In genomic region chr4:6673660-6674499, GRCh38 we compare ENCODE assay signal across 8 cellular contexts. TPM values are rescaled to one million over a fixed set of nuclear protein-coding genes. Genes with fewer than 3 reads are reported as not detected.
DNase-seq lines count a peak whose midpoint lies in the region; ATAC-seq and TF ChIP-seq lines count a peak whose summit lies in the region.

No MANE protein-coding gene starts in this region.

- no peaks in the 10 kb centered on the region for H3K27me3 Mint-ChIP-seq in CD4-positive, alpha-beta memory T cell
- no peaks in the 10 kb centered on the region for H3K27me3 Mint-ChIP-seq in activated CD8-positive, alpha-beta memory T cell treated with anti-CD3 and anti-CD28 coated beads, Interleukin-2, amount 10 ng/mL, durations not matched to agents 7 days and 5 days
- peaks cover 6% of the 10 kb centered on the region for H3K27me3 Mint-ChIP-seq in endodermal cell (ENCODE audit: insufficient read depth)

- H3K36me3 Mint-ChIP-seq in CD4-positive, alpha-beta memory T cell = peaks cover 38 to 44% of the 10 kb centered on the region in 2 donors
- H3K36me3 Mint-ChIP-seq in activated CD8-positive, alpha-beta memory T cell treated with anti-CD3 and anti-CD28 coated beads, Interleukin-2, amount 10 ng/mL, durations not matched to agents 7 days and 5 days = peaks cover 38% of the 10 kb centered on the region
- H3K36me3 Mint-ChIP-seq in endodermal cell (ENCODE audit: low read depth) = peaks cover 25% of the 10 kb centered on the region

- peak overlapping the region; percentile 92 to 99 (median 98) for H3K4me3 Mint-ChIP-seq in CD4-positive, alpha-beta memory T cell
- peak overlapping the region; percentile 91 for H3K4me3 Mint-ChIP-seq in activated CD8-positive, alpha-beta memory T cell treated with anti-CD3 and anti-CD28 coated beads, Interleukin-2, amount 10 ng/mL, durations not matched to agents 7 days and 5 days
- peak overlapping the region; percentile 76 for H3K4me3 Mint-ChIP-seq in endodermal cell

- peak overlapping the region; percentile 71 for H3K27ac ChIP-seq in CD4-positive, alpha-beta memory T cell (ENCODE audit: low read depth, low read length)
- peak overlapping the region; percentile 58 for H3K27ac ChIP-seq in endodermal cell (ENCODE audit: low read depth, low read length)

- peaks cover 0 to 7% (median 0%) of the 10 kb centered on the region in 8 donors for H3K9me3 Mint-ChIP-seq in CD4-positive, alpha-beta memory T cell
- H3K9me3 Mint-ChIP-seq in activated CD8-positive, alpha-beta memory T cell treated with anti-CD3 and anti-CD28 coated beads, Interleukin-2, amount 10 ng/mL, durations not matched to agents 7 days and 5 days (ENCODE audit: low read depth) = no peaks in the 10 kb centered on the region
- peaks cover 5% of the 10 kb centered on the region for H3K9me3 Mint-ChIP-seq in endodermal cell

- H3K4me1 Mint-ChIP-seq in CD4-positive, alpha-beta memory T cell = peaks cover 39 to 59% (median 49%) of the 10 kb centered on the region in 4 donors
- H3K4me1 Mint-ChIP-seq in activated CD8-positive, alpha-beta memory T cell treated with anti-CD3 and anti-CD28 coated beads, Interleukin-2, amount 10 ng/mL, durations not matched to agents 7 days and 5 days = peaks cover 47% of the 10 kb centered on the region
- H3K4me1 Mint-ChIP-seq in endodermal cell = peaks cover 22% of the 10 kb centered on the region

- peaks cover 36% of the 10 kb centered on the region for H3K4me1 ChIP-seq in CD4-positive, alpha-beta memory T cell (ENCODE audit: insufficient read depth, low read length)
- H3K4me1 ChIP-seq in endodermal cell (ENCODE audit: control insufficient read depth, insufficient read depth, low read length) = no peaks in the 10 kb centered on the region

- intact Hi-C loops in CD4-positive, alpha-beta memory T cell (cut with micrococcal nuclease) = loop anchor here (1.0 to 2.0 kb wide), 11 partner anchors 10 to 394 kb away; partner anchors contain the start of genes BLOC1S4, GRPEL1, MRFAP1 and MRFAP1L1

- peak overlapping the region; percentile 95 to 99 (median 98) for H3K27ac Mint-ChIP-seq in CD4-positive, alpha-beta memory T cell
- peak overlapping the region; percentile 98 for H3K27ac Mint-ChIP-seq in activated CD8-positive, alpha-beta memory T cell treated with anti-CD3 and anti-CD28 coated beads, Interleukin-2, amount 10 ng/mL, durations not matched to agents 7 days and 5 days
- H3K27ac Mint-ChIP-seq in endodermal cell = peak overlapping the region; percentile 89

- no peaks in the 10 kb centered on the region for H3K9me3 ChIP-seq in CD4-positive, alpha-beta memory T cell (ENCODE audit: control insufficient read depth in 1 of 2, low read length in 2 of 2)
- no peaks in the 10 kb centered on the region for H3K9me3 ChIP-seq in endodermal cell (ENCODE audit: control insufficient read depth, low read length)

- CTCF ChIA-PET in CD4-positive, alpha-beta memory T cell (lab: Charles Lee; ENCODE audit: partially characterized antibody) = interaction anchor here (1.1 to 7.6 kb wide), 16 partner anchors 9 to 409 kb away, joined by 3 to 189 read pairs (median 9); partner anchors contain the start of genes BLOC1S4, MRFAP1, MRFAP1L1 and S100P
- CTCF ChIA-PET in activated CD8-positive, alpha-beta memory T cell treated with anti-CD3 and anti-CD28 coated beads, Interleukin-2, amount 10 ng/mL, durations not matched to agents 7 days and 5 days (lab: Charles Lee) = interaction anchor here (1.0 to 6.9 kb wide), 19 partner anchors 9 to 397 kb away, joined by 3 to 104 read pairs (median 13); partner anchors contain the start of genes BLOC1S4, GRPEL1, MRFAP1 and MRFAP1L1

- peak; percentile 94 to 96 (median 96) for DNase-seq in CD4-positive, alpha-beta memory T cell
- DNase-seq in NK-92 (lab: John Stamatoyannopoulos, UW; ENCODE audit: unreplicated experiment) (peak; percentile 80), endodermal cell (peak; percentile 96), mesenteric fat pad (ENCODE audit: low spot score) (peak; percentile 98)
- peak; percentile 96 for DNase-seq in activated CD8-positive, alpha-beta memory T cell treated with anti-CD3 and anti-CD28 coated beads, Interleukin-2, amount 10 ng/mL, durations not matched to agents 7 days and 5 days
- DNase-seq in stimulated activated CD8-positive, alpha-beta memory T cell treated with anti-CD3 and anti-CD28 coated beads, Interleukin-15, amount 100 ng/mL, for 1 hour (ENCODE audit: low read depth) = peak; percentile 86

- peak overlapping the region; percentile 59 to 65 for H3K4me3 ChIP-seq in CD4-positive, alpha-beta memory T cell (ENCODE audit: low read length in 2 of 2)
- H3K4me3 ChIP-seq in endodermal cell (ENCODE audit: low read length) = peak overlapping the region; percentile 86

- whole genome bisulfite sequencing in endodermal cell (ENCODE audit: insufficient coverage in 1 of 2, insufficient read length in 1 of 2), 2 experiments = 3 to 10% methylated on average over 39 to 89 of the region's 89 CpGs

- TF ChIP-seq CTCF in endodermal cell (conservative IDR thresholded peaks at IDR 0.05) = no peak

- ATAC-seq in GM19438 (IDR thresholded peaks at IDR 0.05; ENCODE audit: low read depth, unreplicated experiment) = peak; percentile 64
- ATAC-seq in HG03571 (IDR thresholded peaks at IDR 0.05; ENCODE audit: unreplicated experiment) = peak; percentile 67
- ATAC-seq in activated CD8-positive, alpha-beta memory T cell treated with anti-CD3 and anti-CD28 coated beads, Interleukin-2, amount 10 ng/mL, durations not matched to agents 7 days and 5 days = peak; percentile 79

- POLR2A ChIA-PET in CD4-positive, alpha-beta memory T cell (lab: Charles Lee; ENCODE audit: partially characterized antibody) = interaction anchor here (0.6 to 17.1 kb wide), 27 partner anchors 10 to 410 kb away, joined by 3 to 1401 read pairs (median 5); partner anchors contain the start of genes BLOC1S4, GRPEL1, MAN2B2 and MRFAP1

- peaks cover 11% of the 10 kb centered on the region for H3K36me3 ChIP-seq in CD4-positive, alpha-beta memory T cell (ENCODE audit: insufficient read depth, low read length)
- peaks cover 24% of the 10 kb centered on the region for H3K36me3 ChIP-seq in endodermal cell (ENCODE audit: control insufficient read depth, insufficient read depth, low read length)

- H3K9ac ChIP-seq in endodermal cell (ENCODE audit: extremely low read depth, low read length, poor library complexity, severe bottlenecking) = peak overlapping the region; percentile 41

- H3K27me3 ChIP-seq in CD4-positive, alpha-beta memory T cell (ENCODE audit: insufficient read depth, low read length) = no peaks in the 10 kb centered on the region
- H3K27me3 ChIP-seq in endodermal cell (ENCODE audit: control insufficient read depth, insufficient read depth, low read length, poor library complexity, severe bottlenecking) = no peaks in the 10 kb centered on the region

RNA-seq across cellular contexts. Expression of gene S100P, which starts 19.8 kb away (rescaled TPM):
- 1 to 10 TPM; 2.0 to 2.1 TPM for total RNA-seq in CD4-positive, alpha-beta memory T cell
- 1 to 10 TPM; 1.3 to 3.9 TPM for polyA plus RNA-seq in CD4-positive, alpha-beta memory T cell
- total RNA-seq in activated CD8-positive, alpha-beta memory T cell treated with anti-CD3 and anti-CD28 coated beads, Interleukin-2, amount 10 ng/mL, durations not matched to agents 7 days and 5 days = 1 to 10 TPM; 1.3 to 5.6 TPM
- total RNA-seq in endodermal cell = not detected
- polyA plus RNA-seq in endodermal cell (2013, experiment 1 of 2) = not detected
- polyA plus RNA-seq in endodermal cell (2013, experiment 2 of 2) = not detected
- 16.1 TPM for total RNA-seq in mesenteric fat pad

RNA-seq across cellular contexts. Expression of gene MRFAP1, which starts 33.4 kb away (rescaled TPM):
- 100 to 1,000 TPM; 149 to 157 TPM for total RNA-seq in CD4-positive, alpha-beta memory T cell
- 100 to 1,000 TPM; 156 to 169 TPM for polyA plus RNA-seq in CD4-positive, alpha-beta memory T cell
- total RNA-seq in activated CD8-positive, alpha-beta memory T cell treated with anti-CD3 and anti-CD28 coated beads, Interleukin-2, amount 10 ng/mL, durations not matched to agents 7 days and 5 days = 100 to 1,000 TPM; 109 to 122 TPM
- total RNA-seq in endodermal cell (100 to 1,000 TPM; 231 to 239 TPM), mesenteric fat pad (234 TPM)
- 248 TPM for polyA plus RNA-seq in endodermal cell (2013, experiment 1 of 2)
- 221 TPM for polyA plus RNA-seq in endodermal cell (2013, experiment 2 of 2)

RNA-seq across cellular contexts. Expression of gene MRFAP1L1, which starts 35.8 kb away (rescaled TPM):
- total RNA-seq in CD4-positive, alpha-beta memory T cell = 100 to 1,000 TPM; 127 to 134 TPM
- 100 to 1,000 TPM; 132 to 147 TPM for polyA plus RNA-seq in CD4-positive, alpha-beta memory T cell
- 10 to 100 TPM; 60.7 to 61.9 TPM for total RNA-seq in activated CD8-positive, alpha-beta memory T cell treated with anti-CD3 and anti-CD28 coated beads, Interleukin-2, amount 10 ng/mL, durations not matched to agents 7 days and 5 days
- 10 to 100 TPM; 45.0 to 50.2 TPM for total RNA-seq in endodermal cell
- polyA plus RNA-seq in endodermal cell (2013, experiment 1 of 2) = 64.3 TPM
- 53.7 TPM for polyA plus RNA-seq in endodermal cell (2013, experiment 2 of 2)
- 34.5 TPM for total RNA-seq in mesenteric fat pad

RNA-seq across cellular contexts. Expression of gene BLOC1S4, which starts 42.1 kb away (rescaled TPM):
- 10 to 100 TPM; 35.3 to 37.8 TPM for total RNA-seq in CD4-positive, alpha-beta memory T cell
- polyA plus RNA-seq in CD4-positive, alpha-beta memory T cell = 10 to 100 TPM; 72.6 to 76.2 TPM
- total RNA-seq in activated CD8-positive, alpha-beta memory T cell treated with anti-CD3 and anti-CD28 coated beads, Interleukin-2, amount 10 ng/mL, durations not matched to agents 7 days and 5 days = 10 to 100 TPM; 21.8 to 22.3 TPM
- total RNA-seq in endodermal cell (10 to 100 TPM; 18.8 to 26.5 TPM), mesenteric fat pad (14.2 TPM)
- 21.0 TPM for polyA plus RNA-seq in endodermal cell (2013, experiment 1 of 2)
- 18.1 TPM for polyA plus RNA-seq in endodermal cell (2013, experiment 2 of 2)

Comparison
In these comparisons a context has a peak if more than half of its experiments do, and no peak if none do; other contexts are left out.
1. Peak in every context shown above with its lines: DNase-seq, ATAC-seq, H3K4me3 ChIP-seq and H3K27ac ChIP-seq.